1 cellular context compared by ENCODE assay signal in the genomic region with DNA sequence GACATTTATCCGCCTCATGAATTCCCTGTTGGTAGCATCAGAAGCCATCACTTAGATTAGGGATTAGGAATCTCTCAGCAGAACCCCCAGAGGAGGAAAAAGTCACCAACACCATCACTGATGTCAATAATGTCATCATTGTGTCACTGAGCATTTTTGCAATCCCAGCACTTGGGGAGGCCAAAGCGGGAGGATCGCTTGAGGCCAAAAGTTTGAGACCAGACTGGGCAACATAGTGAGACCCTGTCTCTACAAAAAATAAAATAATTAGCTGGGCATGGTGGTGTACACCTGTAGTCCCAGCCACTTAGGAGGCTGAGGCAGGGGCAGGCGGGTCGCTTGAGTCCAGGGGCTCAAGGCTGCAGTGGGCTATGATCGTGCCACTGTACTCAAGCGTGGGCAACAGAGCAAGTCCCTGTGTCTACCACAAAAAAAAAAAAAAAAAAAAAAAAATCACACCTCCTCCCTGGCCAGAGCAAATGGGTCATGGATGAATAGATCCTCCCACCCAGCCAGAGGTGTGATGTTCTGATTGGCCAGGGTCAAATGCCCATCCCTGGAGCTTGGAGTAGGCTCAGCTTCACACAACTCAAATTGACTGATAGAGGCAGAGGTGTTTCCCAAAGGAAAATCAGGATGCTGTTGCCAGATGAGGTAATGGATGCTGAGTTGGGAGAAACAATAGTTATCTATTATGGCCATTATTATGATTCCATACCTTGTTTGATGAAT.
TF ChIP-seq lines count a peak whose summit lies in the region.

No MANE protein-coding gene starts in this region.

TF ChIP-seq in K562, 482 proteins besides CTCF, POLR2A, EP300 and RAD21:
- TF ChIP-seq ZNF12 (CRISPR knock-in tag; IDR thresholded peaks at IDR 0.05) = no peak
- no peak for TF ChIP-seq SNRNP70 (optimal IDR thresholded peaks at IDR 0.05; ENCODE audit: low read depth, low read length)
- TF ChIP-seq ZFP30 (CRISPR knock-in tag; IDR thresholded peaks at IDR 0.05; ENCODE audit: borderline replicate concordance) = no peak
- no peak for TF ChIP-seq U2AF1 (optimal IDR thresholded peaks at IDR 0.05; ENCODE audit: low read depth, low read length)
- TF ChIP-seq, protein P1, sequence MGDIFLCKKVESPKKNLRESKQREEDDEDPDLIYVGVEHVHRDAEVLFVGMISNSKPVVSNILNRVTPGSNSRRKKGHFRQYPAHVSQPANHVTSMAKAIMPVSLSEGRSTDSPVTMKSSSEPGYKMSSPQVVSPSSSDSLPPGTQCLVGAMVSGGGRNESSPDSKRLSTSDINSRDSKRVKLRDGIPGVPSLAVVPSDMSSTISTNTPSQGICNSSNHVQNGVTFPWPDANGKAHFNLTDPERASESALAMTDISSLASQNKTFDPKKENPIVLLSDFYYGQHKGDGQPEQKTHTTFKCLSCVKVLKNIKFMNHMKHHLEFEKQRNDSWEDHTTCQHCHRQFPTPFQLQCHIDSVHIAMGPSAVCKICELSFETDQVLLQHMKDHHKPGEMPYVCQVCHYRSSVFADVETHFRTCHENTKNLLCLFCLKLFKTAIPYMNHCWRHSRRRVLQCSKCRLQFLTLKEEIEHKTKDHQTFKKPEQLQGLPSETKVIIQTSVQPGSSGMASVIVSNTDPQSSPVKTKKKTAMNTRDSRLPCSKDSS (IDR thresholded peaks at IDR 0.05; ENCODE audit: low read depth, partially characterized antibody) = no peak
- TF ChIP-seq ZZZ3 (IDR thresholded peaks at IDR 0.05) = no peak
- TF ChIP-seq ZNF121 (CRISPR knock-in tag; conservative IDR thresholded peaks at IDR 0.05) = peak; percentile 89
TF ChIP-seq in K562: peak in this region for 1.
